12 cellular contexts compared by ENCODE assay signal in the genomic region with DNA sequence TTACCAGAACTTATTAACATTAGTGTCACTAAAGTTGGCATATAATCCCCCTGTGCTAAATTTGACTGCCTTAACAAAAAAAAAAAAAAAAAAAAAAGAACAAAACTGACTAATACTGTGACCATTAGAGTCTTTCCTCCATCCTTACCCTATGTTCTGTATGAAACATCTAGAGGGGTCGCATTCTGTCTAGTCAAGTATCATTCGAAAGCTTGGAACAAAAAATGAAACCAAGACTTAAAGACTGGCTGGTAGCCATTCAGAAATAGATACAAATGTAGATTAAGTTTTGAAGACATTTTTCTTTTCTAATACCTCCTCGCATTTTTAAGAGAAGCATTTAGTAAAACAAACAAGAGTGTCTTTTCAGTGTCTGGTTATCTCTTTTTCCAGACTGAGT.
DNase-seq lines count a peak whose midpoint lies in the region; ATAC-seq and TF ChIP-seq lines count a peak whose summit lies in the region.
"Had no signal": no experiment of that assay in that cellular context is flagged by ENCODE, and none has a peak within 500 bp of the region (broad histone marks: within the 10 kb centered on the region; RNA-seq: fewer than 3 reads in every experiment).

No MANE protein-coding gene starts in this region.

- no peaks in the 10 kb centered on the region for H3K27me3 Mint-ChIP-seq in activated T-cell treated with anti-CD3 and anti-CD28 coated beads, Interleukin-2, amount 50 U/mL, for 72 hours (ENCODE audit: low read depth)
- no peaks in the 10 kb centered on the region for H3K27me3 Mint-ChIP-seq in activated naive CD8-positive, alpha-beta T cell treated with anti-CD3 and anti-CD28 coated beads for 36 hours
- no peaks in the 10 kb centered on the region for H3K27me3 Mint-ChIP-seq in type B pancreatic cell

- TF ChIP-seq POLR2A in adrenal gland (IDR thresholded peaks at IDR 0.05) = no peak

- H3K9me3 ChIP-seq in adrenal gland (replicated peaks in 1 of 3) = no peaks in the 10 kb centered on the region
- H3K9me3 ChIP-seq: neutrophil had no signal

- no peak overlapping the region for H3K27ac Mint-ChIP-seq in activated T-cell treated with anti-CD3 and anti-CD28 coated beads, Interleukin-2, amount 50 U/mL, for 72 hours
- H3K27ac Mint-ChIP-seq in activated naive CD8-positive, alpha-beta T cell treated with anti-CD3 and anti-CD28 coated beads for 36 hours = peak overlapping the region; percentile 93
- H3K27ac Mint-ChIP-seq in type B pancreatic cell = peak overlapping the region; percentile 35

- DNase-seq in activated T-cell treated with anti-CD3 and anti-CD28 coated beads, Interleukin-2, amount 50 U/mL, for 72 hours = no peak
- DNase-seq in activated T-cell treated with anti-CD3 and anti-CD28 coated beads for 4 hours (no peak), type B pancreatic cell (ENCODE audit: extremely low spot score, unreplicated experiment) (no peak), NCI-H1417 (lab: John Stamatoyannopoulos, UW) (no peak), adrenal gland (no peak), RKO (ENCODE audit: low spot score) (no peak)
- no peak for DNase-seq in activated naive CD8-positive, alpha-beta T cell treated with anti-CD3 and anti-CD28 coated beads for 36 hours
- DNase-seq: caudate nucleus, hippocampal formation, NCI-H345 had no signal

- H3K4me3 ChIP-seq in adrenal gland = no peak overlapping the region

- H3K36me3 Mint-ChIP-seq in activated T-cell treated with anti-CD3 and anti-CD28 coated beads, Interleukin-2, amount 50 U/mL, for 72 hours (ENCODE audit: insufficient read depth in 2 of 2) = no peaks in the 10 kb centered on the region
- peaks cover 3% of the 10 kb centered on the region for H3K36me3 Mint-ChIP-seq in activated naive CD8-positive, alpha-beta T cell treated with anti-CD3 and anti-CD28 coated beads for 36 hours
- peaks cover 8% of the 10 kb centered on the region for H3K36me3 Mint-ChIP-seq in type B pancreatic cell

- no peaks in the 10 kb centered on the region for H3K36me3 ChIP-seq in adrenal gland (replicated peaks in 1 of 2)
- H3K36me3 ChIP-seq: neutrophil had no signal

- H3K27ac ChIP-seq in adrenal gland = no peak overlapping the region

- ATAC-seq in activated T-cell treated with anti-CD3 and anti-CD28 coated beads, Interleukin-2, amount 50 U/mL, for 72 hours (replicated peaks in 1 of 2) = peak in 1 of 2 donors; percentile 33
- ATAC-seq in HG03135 (IDR thresholded peaks at IDR 0.05; ENCODE audit: unreplicated experiment) = peak; percentile 41

- WGBS in adrenal gland, 4 donors = 60 to 78% (median 64%) methylated on average over 3 of the region's 3 CpGs

- intact Hi-C loops in adrenal gland (cut with DNase I) = loop anchor here in 1 of 2 donors (10.0 kb wide), 1 partner anchor 68 kb away; the partner anchor contains the start of gene SPATS2L

- peak overlapping the region; percentile 69 to 83 for H3K4me3 Mint-ChIP-seq in activated T-cell treated with anti-CD3 and anti-CD28 coated beads, Interleukin-2, amount 50 U/mL, for 72 hours
- peak overlapping the region; percentile 52 for H3K4me3 Mint-ChIP-seq in activated naive CD8-positive, alpha-beta T cell treated with anti-CD3 and anti-CD28 coated beads for 36 hours
- H3K4me3 Mint-ChIP-seq in type B pancreatic cell = no peak overlapping the region

- peaks cover 9 to 32% of the 10 kb centered on the region in 2 donors for H3K4me1 ChIP-seq in adrenal gland (replicated peaks in 1 of 2)

- H3K4me1 Mint-ChIP-seq in activated T-cell treated with anti-CD3 and anti-CD28 coated beads, Interleukin-2, amount 50 U/mL, for 72 hours (ENCODE audit: low read depth) = peaks cover 50% of the 10 kb centered on the region
- H3K4me1 Mint-ChIP-seq in activated naive CD8-positive, alpha-beta T cell treated with anti-CD3 and anti-CD28 coated beads for 36 hours = peaks cover 52% of the 10 kb centered on the region
- peaks cover 27% of the 10 kb centered on the region for H3K4me1 Mint-ChIP-seq in type B pancreatic cell (ENCODE audit: unreplicated experiment)

- H3K27me3 ChIP-seq in adrenal gland = no peaks in the 10 kb centered on the region
- H3K27me3 ChIP-seq: neutrophil had no signal

- H3K9me3 Mint-ChIP-seq in activated T-cell treated with anti-CD3 and anti-CD28 coated beads, Interleukin-2, amount 50 U/mL, for 72 hours = no peaks in the 10 kb centered on the region
- no peaks in the 10 kb centered on the region for H3K9me3 Mint-ChIP-seq in activated naive CD8-positive, alpha-beta T cell treated with anti-CD3 and anti-CD28 coated beads for 36 hours
- no peaks in the 10 kb centered on the region for H3K9me3 Mint-ChIP-seq in type B pancreatic cell

- TF ChIP-seq CTCF in type B pancreatic cell (conservative IDR thresholded peaks at IDR 0.05) = no peak
- no peak for TF ChIP-seq CTCF in adrenal gland (IDR thresholded peaks at IDR 0.05)
